Comparison of ENCODE assay signal across 29 cellular contexts in genomic region chr1:100708476-100709062, GRCh38. TPM values are rescaled to one million over a fixed set of nuclear protein-coding genes. Genes with fewer than 3 reads are reported as not detected.
DNase-seq lines count a peak whose midpoint lies in the region; ATAC-seq and TF ChIP-seq lines count a peak whose summit lies in the region.
"Had no signal": no experiment of that assay in that cellular context is flagged by ENCODE, and none has a peak within 500 bp of the region (broad histone marks: within the 10 kb centered on the region; RNA-seq: fewer than 3 reads in every experiment).

No MANE protein-coding gene starts in this region.

- CTCF ChIA-PET in activated CD8-positive, alpha-beta T cell treated with anti-CD3 and anti-CD28 coated beads, Interleukin-2, amount 10 ng/mL, durations not matched to agents 7 days and 5 days (lab: Charles Lee) = interaction anchor here (1.1 kb wide), 1 partner anchor 94 kb away, joined by 5 read pairs; no protein-coding TSS in a partner anchor
- CTCF ChIA-PET in activated CD8-positive, alpha-beta T cell treated with anti-CD3 and anti-CD28 coated beads for 36 hours (lab: Charles Lee) = interaction anchor here (1.3 kb wide), 1 partner anchor 245 kb away, joined by 3 read pairs; no protein-coding TSS in a partner anchor

- peaks cover 19% of the 10 kb centered on the region for H3K36me3 Mint-ChIP-seq in activated CD8-positive, alpha-beta T cell treated with anti-CD3 and anti-CD28 coated beads, Interleukin-2, amount 10 ng/mL, durations not matched to agents 7 days and 5 days (ENCODE audit: low read depth)
- H3K36me3 Mint-ChIP-seq in activated CD8-positive, alpha-beta T cell treated with anti-CD3 and anti-CD28 coated beads for 36 hours (ENCODE audit: low read depth) = no peaks in the 10 kb centered on the region
- no peaks in the 10 kb centered on the region for H3K36me3 Mint-ChIP-seq in type B pancreatic cell
- H3K36me3 Mint-ChIP-seq: natural killer cell; stimulated activated memory B cell treated with anti-CD40 and anti-IgM and Interleukin-4, amounts not matched to agents 10 μg/mL and 1 μg/mL and 100 μg/mL, for 72 hours had no signal

- no peaks in the 10 kb centered on the region for H3K36me3 ChIP-seq in brain microvascular endothelial cell (replicated peaks)
- no peaks in the 10 kb centered on the region for H3K36me3 ChIP-seq in smooth muscle cell (ENCODE audit: low read depth)
- H3K36me3 ChIP-seq: MG63, pancreas had no signal

- no peaks in the 10 kb centered on the region for H3K27me3 ChIP-seq in brain microvascular endothelial cell (replicated peaks)
- no peaks in the 10 kb centered on the region for H3K27me3 ChIP-seq in smooth muscle cell (ENCODE audit: low read depth)
- no peaks in the 10 kb centered on the region for H3K27me3 ChIP-seq in dorsolateral prefrontal cortex
- H3K27me3 ChIP-seq: MG63, pancreas had no signal

- H3K4me3 Mint-ChIP-seq in activated CD8-positive, alpha-beta T cell treated with anti-CD3 and anti-CD28 coated beads, Interleukin-2, amount 10 ng/mL, durations not matched to agents 7 days and 5 days = no peak overlapping the region
- no peak overlapping the region for H3K4me3 Mint-ChIP-seq in activated CD8-positive, alpha-beta T cell treated with anti-CD3 and anti-CD28 coated beads for 36 hours
- H3K4me3 Mint-ChIP-seq in type B pancreatic cell = no peak overlapping the region
- H3K4me3 Mint-ChIP-seq: activated T-helper 17 cell treated with anti-CD3 and anti-CD28 coated beads, Interleukin-2, amount 50 U/mL, for 72 hours; CD4-positive, alpha-beta T cell; natural killer cell; stimulated activated memory B cell treated with anti-CD40 and anti-IgM and Interleukin-4, amounts not matched to agents 10 μg/mL and 1 μg/mL and 100 μg/mL, for 72 hours had no signal

- intact Hi-C loops in activated CD8-positive, alpha-beta T cell treated with anti-CD3 and anti-CD28 coated beads for 36 hours (cut with micrococcal nuclease) = no loop called here
- intact Hi-C loops in dorsolateral prefrontal cortex (cut with DNase I) = no loop called here

- 53% methylated on average over 2 of the region's 2 CpGs for WGBS in smooth muscle cell (ENCODE audit: low lambda C conversion rate)

- ATAC-seq in activated CD8-positive, alpha-beta T cell treated with anti-CD3 and anti-CD28 coated beads, Interleukin-2, amount 10 ng/mL, durations not matched to agents 7 days and 5 days = peak; percentile 38
- ATAC-seq in activated CD8-positive, alpha-beta T cell treated with anti-CD3 and anti-CD28 coated beads for 36 hours = no peak
- ATAC-seq: activated T-helper 17 cell treated with anti-CD3 and anti-CD28 coated beads, Interleukin-2, amount 50 U/mL, for 72 hours; HCT116; K562; natural killer cell; Panc1; pancreas; stimulated activated memory B cell treated with anti-CD40 and anti-IgM and Interleukin-4, amounts not matched to agents 10 μg/mL and 1 μg/mL and 100 μg/mL, for 72 hours had no signal

- TF ChIP-seq CTCF in activated CD8-positive, alpha-beta T cell treated with anti-CD3 and anti-CD28 coated beads for 36 hours (IDR thresholded peaks at IDR 0.05) = no peak
- TF ChIP-seq CTCF in brain microvascular endothelial cell (IDR thresholded peaks at IDR 0.05; ENCODE audit: low read depth, low read length, missing control alignments) (no peak), smooth muscle cell (IDR thresholded peaks at IDR 0.05; ENCODE audit: borderline replicate concordance, insufficient read depth, poor library complexity, severe bottlenecking) (no peak), type B pancreatic cell (conservative IDR thresholded peaks at IDR 0.05) (no peak), dorsolateral prefrontal cortex (IDR thresholded peaks at IDR 0.05 in 54 of 56, conservative IDR thresholded peaks at IDR 0.05 in 2 of 56; ENCODE audit: low read depth in 1 of 56, partially characterized antibody in 56 of 56) (no peak)

- peaks cover 41% of the 10 kb centered on the region for H3K4me1 Mint-ChIP-seq in activated CD8-positive, alpha-beta T cell treated with anti-CD3 and anti-CD28 coated beads, Interleukin-2, amount 10 ng/mL, durations not matched to agents 7 days and 5 days (ENCODE audit: low read depth)
- peaks cover 26% of the 10 kb centered on the region for H3K4me1 Mint-ChIP-seq in activated CD8-positive, alpha-beta T cell treated with anti-CD3 and anti-CD28 coated beads for 36 hours (ENCODE audit: low read depth)
- H3K4me1 Mint-ChIP-seq in type B pancreatic cell (ENCODE audit: unreplicated experiment) = peaks cover 13% of the 10 kb centered on the region
- H3K4me1 Mint-ChIP-seq: stimulated activated memory B cell treated with anti-CD40 and anti-IgM and Interleukin-4, amounts not matched to agents 10 μg/mL and 1 μg/mL and 100 μg/mL, for 72 hours had no signal

- peaks cover 7% of the 10 kb centered on the region for H3K4me1 ChIP-seq in smooth muscle cell (ENCODE audit: low read depth)
- H3K4me1 ChIP-seq: pancreas had no signal

- H3K79me2 ChIP-seq in smooth muscle cell (ENCODE audit: low read depth) = no peaks in the 10 kb centered on the region

- POLR2A ChIA-PET in activated CD8-positive, alpha-beta T cell treated with anti-CD3 and anti-CD28 coated beads, Interleukin-2, amount 10 ng/mL, durations not matched to agents 7 days and 5 days (lab: Charles Lee) = interaction anchor here (0.6 kb wide), 1 partner anchor 471 kb away, joined by 3 read pairs; no protein-coding TSS in a partner anchor
- POLR2A ChIA-PET in activated CD8-positive, alpha-beta T cell treated with anti-CD3 and anti-CD28 coated beads for 36 hours (lab: Charles Lee) = no interaction called here

- in situ Hi-C loops in brain microvascular endothelial cell (cut with HindIII; ENCODE audit: low pct_ligation_motif_present, low sequenced_read_pairs) = no loop called here

- no peak overlapping the region for H3K4me3 ChIP-seq in brain microvascular endothelial cell (ENCODE audit: low read depth, low read length)
- no peak overlapping the region for H3K4me3 ChIP-seq in smooth muscle cell
- no peak overlapping the region for H3K4me3 ChIP-seq in dorsolateral prefrontal cortex
- H3K4me3 ChIP-seq: K562, MG63, pancreas had no signal

- H4K20me1 ChIP-seq in smooth muscle cell (ENCODE audit: low read depth) = no peaks in the 10 kb centered on the region

- peaks cover 17% of the 10 kb centered on the region for H3K27me3 Mint-ChIP-seq in activated CD8-positive, alpha-beta T cell treated with anti-CD3 and anti-CD28 coated beads, Interleukin-2, amount 10 ng/mL, durations not matched to agents 7 days and 5 days (ENCODE audit: low read depth)
- H3K27me3 Mint-ChIP-seq in activated CD8-positive, alpha-beta T cell treated with anti-CD3 and anti-CD28 coated beads for 36 hours = peaks cover 1% of the 10 kb centered on the region
- no peaks in the 10 kb centered on the region for H3K27me3 Mint-ChIP-seq in type B pancreatic cell

- DNase-seq in activated CD8-positive, alpha-beta T cell treated with anti-CD3 and anti-CD28 coated beads, Interleukin-2, amount 10 ng/mL, durations not matched to agents 7 days and 5 days = no peak
- no peak for DNase-seq in activated CD8-positive, alpha-beta T cell treated with anti-CD3 and anti-CD28 coated beads for 36 hours
- DNase-seq in brain microvascular endothelial cell (no peak), glomerular endothelial cell (ENCODE audit: extremely low read depth, low read depth, low spot score) (peak; percentile 73), smooth muscle cell (lab: John Stamatoyannopoulos, UW; ENCODE audit: unreplicated experiment) (no peak), type B pancreatic cell (ENCODE audit: extremely low spot score, unreplicated experiment) (no peak), putamen (ENCODE audit: low spot score) (no peak), dorsolateral prefrontal cortex (no peak)
- DNase-seq: activated CD4-positive, alpha-beta T cell treated with anti-CD3 and anti-CD28 coated beads for 48 hours; CD4-positive, alpha-beta T cell; central memory CD4-positive, alpha-beta T cell; effector CD4-positive, alpha-beta T cell; erythroblast; MG63; midbrain; natural killer cell; NCI-H1436; NCI-H524; pancreas; stimulated activated CD4-positive, alpha-beta T cell treated with anti-CD3 and anti-CD28 coated beads, Interleukin-2, amount 100 ng/mL, for 24 hours; T-helper 2 cell had no signal

- H3F3A ChIP-seq in smooth muscle cell (ENCODE audit: low read depth) = peaks cover 6% of the 10 kb centered on the region

- H3K9ac ChIP-seq in smooth muscle cell (ENCODE audit: low read depth) = no peak overlapping the region

- H3K27ac ChIP-seq in brain microvascular endothelial cell (peak overlapping the region; percentile 24), smooth muscle cell (ENCODE audit: low read depth) (peak overlapping the region; percentile 3), dorsolateral prefrontal cortex (peak overlapping the region in 1 of 59 donors; percentile 25)
- H3K27ac ChIP-seq: 22Rv1, pancreas had no signal

- no peaks in the 10 kb centered on the region for H3K9me3 ChIP-seq in smooth muscle cell (replicated peaks; ENCODE audit: low read depth)
- H3K9me3 ChIP-seq: MG63, pancreas had no signal

- H3K27ac Mint-ChIP-seq in activated CD8-positive, alpha-beta T cell treated with anti-CD3 and anti-CD28 coated beads, Interleukin-2, amount 10 ng/mL, durations not matched to agents 7 days and 5 days = no peak overlapping the region
- no peak overlapping the region for H3K27ac Mint-ChIP-seq in activated CD8-positive, alpha-beta T cell treated with anti-CD3 and anti-CD28 coated beads for 36 hours
- no peak overlapping the region for H3K27ac Mint-ChIP-seq in type B pancreatic cell
- H3K27ac Mint-ChIP-seq: activated T-helper 17 cell treated with anti-CD3 and anti-CD28 coated beads, Interleukin-2, amount 50 U/mL, for 72 hours; CD4-positive, alpha-beta T cell; natural killer cell; stimulated activated memory B cell treated with anti-CD40 and anti-IgM and Interleukin-4, amounts not matched to agents 10 μg/mL and 1 μg/mL and 100 μg/mL, for 72 hours had no signal

- no peak overlapping the region for H2AFZ ChIP-seq in smooth muscle cell (ENCODE audit: low read depth)

- H3K9me3 Mint-ChIP-seq in activated CD8-positive, alpha-beta T cell treated with anti-CD3 and anti-CD28 coated beads, Interleukin-2, amount 10 ng/mL, durations not matched to agents 7 days and 5 days (ENCODE audit: insufficient read depth) = peaks cover 7% of the 10 kb centered on the region
- H3K9me3 Mint-ChIP-seq in activated CD8-positive, alpha-beta T cell treated with anti-CD3 and anti-CD28 coated beads for 36 hours = no peaks in the 10 kb centered on the region
- no peaks in the 10 kb centered on the region for H3K9me3 Mint-ChIP-seq in type B pancreatic cell
- H3K9me3 Mint-ChIP-seq: activated T-helper 17 cell treated with anti-CD3 and anti-CD28 coated beads, Interleukin-2, amount 50 U/mL, for 72 hours; CD4-positive, alpha-beta T cell; natural killer cell; stimulated activated memory B cell treated with anti-CD40 and anti-IgM and Interleukin-4, amounts not matched to agents 10 μg/mL and 1 μg/mL and 100 μg/mL, for 72 hours had no signal

- H3K4me2 ChIP-seq in smooth muscle cell = peak overlapping the region; percentile 38

RNA-seq across cellular contexts. Expression of gene VCAM1, which starts 11.0 kb away (rescaled TPM):
- under 1 TPM; 0.08 to 0.11 TPM for total RNA-seq in activated CD8-positive, alpha-beta T cell treated with anti-CD3 and anti-CD28 coated beads, Interleukin-2, amount 10 ng/mL, durations not matched to agents 7 days and 5 days
- 1 to 10 TPM in 1 of 2 experiments, under 1 TPM in 1; 0.83 to 1.1 TPM for total RNA-seq in activated CD8-positive, alpha-beta T cell treated with anti-CD3 and anti-CD28 coated beads for 36 hours
- 61.9 and 66.7 TPM in 2 replicates for total RNA-seq in glomerular endothelial cell
- total RNA-seq in smooth muscle cell = 105 and 127 TPM in 2 replicates
- polyA plus RNA-seq in smooth muscle cell = 48.6 and 63.8 TPM in 2 replicates
- 0.74 and 37.0 TPM in 2 replicates for total RNA-seq in type B pancreatic cell (ENCODE audit: low replicate concordance)
- total RNA-seq in dorsolateral prefrontal cortex = 10 to 100 TPM in 6 of 120 experiments, 1 to 10 TPM in 109, under 1 TPM in 5; 0.66 to 34.7 (median 2.9) TPM
- total RNA-seq: activated T-helper 17 cell treated with anti-CD3 and anti-CD28 coated beads, Interleukin-2, amount 50 U/mL, for 72 hours; CD4-positive, alpha-beta T cell; G401; SK-MEL-5 had no signal
